Comparison of ENCODE assay signal across 25 cellular contexts in the genomic region with DNA sequence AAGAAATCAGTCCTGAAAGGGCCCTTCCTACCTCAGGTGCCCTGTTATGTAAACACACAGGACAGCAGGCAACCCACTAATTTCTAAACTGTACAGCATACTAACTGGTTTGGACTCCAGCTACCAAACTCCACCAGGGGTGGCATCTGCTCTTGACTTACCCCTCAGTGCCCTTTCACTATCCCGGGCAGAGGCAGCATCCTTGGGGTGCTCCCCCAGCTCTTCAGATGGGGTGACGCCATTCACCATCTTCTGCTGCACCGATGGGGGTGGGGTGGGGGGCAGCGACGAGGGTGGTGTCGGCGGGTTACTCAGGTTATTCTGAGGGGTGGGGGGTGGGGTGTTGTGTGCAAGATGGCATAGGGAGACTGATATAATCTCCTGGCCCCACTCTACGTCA. TPM values are rescaled to one million over a fixed set of nuclear protein-coding genes. Genes with fewer than 3 reads are reported as not detected.
DNase-seq lines count a peak whose midpoint lies in the region; ATAC-seq and TF ChIP-seq lines count a peak whose summit lies in the region.
"Had no signal": no experiment of that assay in that cellular context is flagged by ENCODE, and none has a peak within 500 bp of the region (broad histone marks: within the 10 kb centered on the region; RNA-seq: fewer than 3 reads in every experiment).

No MANE protein-coding gene starts in this region.

- H3K27ac ChIP-seq in caudate nucleus (ENCODE audit: low read depth, low read length) (no peak overlapping the region), right atrium auricular region (no peak overlapping the region)
- H3K27ac ChIP-seq: C4-2B, KMS-11 had no signal

- peaks cover 73% of the 10 kb centered on the region for H3K36me3 ChIP-seq in H7 (replicated peaks; ENCODE audit: control insufficient read depth, insufficient read depth, low read length)
- peaks cover 90% of the 10 kb centered on the region for H3K36me3 ChIP-seq in right atrium auricular region

- DNase-seq in activated CD8-positive, alpha-beta memory T cell treated with anti-CD3 and anti-CD28 coated beads for 24 hours: peak; percentile 54
- no peak for DNase-seq in activated CD8-positive, alpha-beta memory T cell treated with anti-CD3 and anti-CD28 coated beads, Interleukin-2, amount 50 U/mL, for 4 hours
- DNase-seq in H7 (peak; percentile 48), endothelial cell (ENCODE audit: low spot score) (no peak), caudate nucleus (lab: John Stamatoyannopoulos, UW) (no peak), GF-D8 (lab: John Stamatoyannopoulos, UW) (no peak), right atrium auricular region (ENCODE audit: low spot score) (no peak)
- DNase-seq in stimulated activated naive B cell treated with anti-CD40 and anti-IgM and Interleukin-4, amounts not matched to agents 10 μg/mL and 1 μg/mL and 100 μg/mL, for 72 hours: no peak
- DNase-seq: Calu3; NCI-H1048; NCI-H1436 treated with DMSO at 0.1 percent for 48 hours; NCI-H2029 treated with DMSO at 0.1 percent for 48 hours; NCI-H2171 treated with DMSO at 0.1 percent for 48 hours; NCI-H446 treated with DMSO at 0.1 percent for 48 hours; NK-92 treated with Interleukin-12 subunit alpha and Interleukin-12 subunit beta, amount 100 ng/mL, for 24 hours; OCI-M1; SIG-M5 had no signal

- no peaks in the 10 kb centered on the region for H3K4me1 ChIP-seq in right atrium auricular region

- no peak for ATAC-seq in stimulated activated naive B cell treated with anti-CD40 and anti-IgM and Interleukin-4, amounts not matched to agents 10 μg/mL and 1 μg/mL and 100 μg/mL, for 72 hours (replicated peaks)
- ATAC-seq: GM12878 had no signal

- H3K36me3 Mint-ChIP-seq in endothelial cell (ENCODE audit: low read depth, unreplicated experiment): peaks cover 55% of the 10 kb centered on the region
- peaks cover 36 to 68% of the 10 kb centered on the region in 2 donors for H3K36me3 Mint-ChIP-seq in stimulated activated naive B cell treated with anti-CD40 and anti-IgM and Interleukin-4, amounts not matched to agents 10 μg/mL and 1 μg/mL and 100 μg/mL, for 72 hours

- H3K9me3 ChIP-seq in right atrium auricular region: no peaks in the 10 kb centered on the region

- no peaks in the 10 kb centered on the region for H3K9me3 Mint-ChIP-seq in endothelial cell (ENCODE audit: unreplicated experiment)
- no peaks in the 10 kb centered on the region for H3K9me3 Mint-ChIP-seq in stimulated activated naive B cell treated with anti-CD40 and anti-IgM and Interleukin-4, amounts not matched to agents 10 μg/mL and 1 μg/mL and 100 μg/mL, for 72 hours

- no peaks in the 10 kb centered on the region for H3K4me1 Mint-ChIP-seq in endothelial cell (ENCODE audit: unreplicated experiment)
- peaks cover 5 to 12% of the 10 kb centered on the region in 2 donors for H3K4me1 Mint-ChIP-seq in stimulated activated naive B cell treated with anti-CD40 and anti-IgM and Interleukin-4, amounts not matched to agents 10 μg/mL and 1 μg/mL and 100 μg/mL, for 72 hours

- H3K27ac Mint-ChIP-seq in endothelial cell (ENCODE audit: unreplicated experiment): peak overlapping the region; percentile 64
- H3K27ac Mint-ChIP-seq in stimulated activated naive B cell treated with anti-CD40 and anti-IgM and Interleukin-4, amounts not matched to agents 10 μg/mL and 1 μg/mL and 100 μg/mL, for 72 hours: peak overlapping the region; percentile 3

- peak overlapping the region; percentile 69 for H3K4me3 Mint-ChIP-seq in endothelial cell (ENCODE audit: unreplicated experiment)
- no peak overlapping the region for H3K4me3 Mint-ChIP-seq in stimulated activated naive B cell treated with anti-CD40 and anti-IgM and Interleukin-4, amounts not matched to agents 10 μg/mL and 1 μg/mL and 100 μg/mL, for 72 hours

- no peaks in the 10 kb centered on the region for H3K27me3 ChIP-seq in H7 (ENCODE audit: control insufficient read depth, insufficient read depth, low read length)
- H3K27me3 ChIP-seq in right atrium auricular region: no peaks in the 10 kb centered on the region

- H3K4me3 ChIP-seq in H7 (ENCODE audit: insufficient read depth, low read depth, low read length) (no peak overlapping the region), right atrium auricular region (no peak overlapping the region)
- H3K4me3 ChIP-seq: GM12878 had no signal

- TF ChIP-seq CTCF in endothelial cell (IDR thresholded peaks at IDR 0.05; ENCODE audit: unreplicated experiment) (no peak), right atrium auricular region (IDR thresholded peaks at IDR 0.05) (no peak)

- H3K27me3 Mint-ChIP-seq in endothelial cell (ENCODE audit: unreplicated experiment): peaks cover 22% of the 10 kb centered on the region
- H3K27me3 Mint-ChIP-seq in stimulated activated naive B cell treated with anti-CD40 and anti-IgM and Interleukin-4, amounts not matched to agents 10 μg/mL and 1 μg/mL and 100 μg/mL, for 72 hours: no peaks in the 10 kb centered on the region

RNA-seq across cellular contexts. Expression of a gene that starts 11.5 kb away (rescaled TPM):
- total RNA-seq in H7 (2014; rRNA removed; shearing (Covaris generic)): 44.2 and 51.1 TPM in 2 replicates
- total RNA-seq in endothelial cell (ENCODE audit: unreplicated experiment) (24.0 TPM), right atrium auricular region (10 to 100 TPM; 68.5 to 74.8 TPM)

RNA-seq across cellular contexts. Expression of a gene that starts 30.5 kb away (rescaled TPM):
- total RNA-seq in H7 (2014; rRNA removed; shearing (Covaris generic)): 16.2 and 20.8 TPM in 2 replicates
- total RNA-seq in endothelial cell (ENCODE audit: unreplicated experiment) (135 TPM), right atrium auricular region (10 to 100 TPM; 39.9 to 49.1 TPM)

RNA-seq across cellular contexts. Expression of a gene that starts 30.9 kb away (rescaled TPM):
- total RNA-seq in H7 (2014; rRNA removed; shearing (Covaris generic)): 0.10 and 0.30 TPM in 2 replicates
- total RNA-seq in endothelial cell (ENCODE audit: unreplicated experiment) (0.10 TPM), right atrium auricular region (under 1 TPM; 0.44 to 0.67 TPM)
- total RNA-seq: RPMI7951 had no signal

RNA-seq across cellular contexts. Expression of a gene that starts 39.7 kb away (rescaled TPM):
- 5.5 and 7.1 TPM in 2 replicates for total RNA-seq in H7 (2014; rRNA removed; shearing (Covaris generic))
- total RNA-seq in endothelial cell (ENCODE audit: unreplicated experiment) (3.2 TPM), right atrium auricular region (under 1 TPM in 1 of 2 donors, not detected in 1; 0.35 TPM)

RNA-seq across cellular contexts. Expression of a gene that starts 52.0 kb away (rescaled TPM):
- not detected in 2 replicates for total RNA-seq in H7 (2014; rRNA removed; shearing (Covaris generic))
- total RNA-seq in endothelial cell (ENCODE audit: unreplicated experiment): not detected
- total RNA-seq in right atrium auricular region: not detected
- total RNA-seq: A673, Calu3, G401, GM12878, H4, MCF 10A, RPMI7951 had no signal

Comparison
In these comparisons a context has a peak if more than half of its experiments do, and no peak if none do; other contexts are left out.
1. DNase-seq: peak in activated CD8-positive, alpha-beta memory T cell treated with anti-CD3 and anti-CD28 coated beads for 24 hours (single experiment) and H7 (single experiment); none in activated CD8-positive, alpha-beta memory T cell treated with anti-CD3 and anti-CD28 coated beads, Interleukin-2, amount 50 U/mL, for 4 hours (single experiment), endothelial cell (single experiment), stimulated activated naive B cell treated with anti-CD40 and anti-IgM and Interleukin-4, amounts not matched to agents 10 μg/mL and 1 μg/mL and 100 μg/mL, for 72 hours (single experiment), caudate nucleus (0 of 61), GF-D8 (single experiment) and right atrium auricular region (single experiment).